12 cellular contexts compared by ENCODE assay signal in genomic region chr2:217838409-217838831, GRCh38.
DNase-seq lines count a peak whose midpoint lies in the region; ATAC-seq, FAIRE-seq and TF ChIP-seq lines count a peak whose summit lies in the region.
"Had no signal": no experiment of that assay in that cellular context is flagged by ENCODE, and none has a peak within 500 bp of the region (broad histone marks: within the 10 kb centered on the region; RNA-seq: fewer than 3 reads in every experiment).

No MANE protein-coding gene starts in this region.

- BruUV-seq in HepG2 (replicated peaks; lab: Mats Ljungman, UMichigan): no TSS peak

- H3K4me1 ChIP-seq in esophagus (ENCODE audit: control insufficient read depth in 2 of 2, insufficient read depth in 2 of 2, low read length in 1 of 2) (peaks cover 7 to 14% of the 10 kb centered on the region in 2 donors), HepG2 (ENCODE audit: insufficient read depth, low read length) (peaks cover 9% of the 10 kb centered on the region; the same call in 1 of the 2 replicates), rectal smooth muscle tissue (ENCODE audit: control insufficient read depth, insufficient read depth, low read length) (peaks cover 65% of the 10 kb centered on the region)
- H3K4me1 ChIP-seq: A549 had no signal

- H3K27me3 ChIP-seq in esophagus (ENCODE audit: control insufficient read depth in 1 of 2, insufficient read depth in 2 of 2, low read length in 2 of 2) (no peaks in the 10 kb centered on the region), HepG2 (ENCODE audit: control insufficient read depth in 1 of 2, insufficient read depth in 2 of 2, low read length in 2 of 2) (no peaks in the 10 kb centered on the region), rectal smooth muscle tissue (ENCODE audit: control insufficient read depth, insufficient read depth, low read length) (no peaks in the 10 kb centered on the region)

- H3K4me3 ChIP-seq in esophagus (ENCODE audit: low read depth in 1 of 2, low read length in 2 of 2): no peak overlapping the region
- H3K4me3 ChIP-seq in HepG2 (replicated peaks in 1 of 3; ENCODE audit: insufficient read depth in 1 of 3, low read depth in 2 of 3, low read length in 3 of 3): no peak overlapping the region
- H3K4me3 ChIP-seq in rectal smooth muscle tissue (ENCODE audit: low read length): no peak overlapping the region
- H3K4me3 ChIP-seq: A549 had no signal

- no peak for TF ChIP-seq CTCF in HepG2 (CRISPR knock-in tag; IDR thresholded peaks at IDR 0.05)

- POLR2A ChIA-PET in HepG2 (lab: Yijun Ruan, JAX): no interaction called here

- H3K4me2 ChIP-seq in HepG2 (ENCODE audit: low read depth, low read length): no peak overlapping the region
- H3K4me2 ChIP-seq: A549 had no signal

- ATAC-seq in HepG2 (no peak), HG03097 (IDR thresholded peaks at IDR 0.05; ENCODE audit: low FRiP score, unreplicated experiment) (no peak), GM19467 (IDR thresholded peaks at IDR 0.05; ENCODE audit: unreplicated experiment) (no peak)
- ATAC-seq: A549, esophagus mucosa had no signal

- no peaks in the 10 kb centered on the region for H3K9me3 ChIP-seq in esophagus (ENCODE audit: control insufficient read depth in 2 of 2, insufficient read depth in 1 of 2, low read depth in 1 of 2, low read length in 1 of 2)
- H3K9me3 ChIP-seq in HepG2 (ENCODE audit: low read length): no peaks in the 10 kb centered on the region
- H3K9me3 ChIP-seq: A549 had no signal

- 59 to 62% methylated on average over 5 of the region's 5 CpGs for WGBS in esophagus, 2 donors
- WGBS in HepG2 (ENCODE audit: low lambda C conversion rate): 76% methylated on average over 5 of the region's 5 CpGs

- H4K20me1 ChIP-seq in HepG2 (ENCODE audit: insufficient read depth, low read length): peaks cover 25% of the 10 kb centered on the region; the same call in 1 of the 2 replicates

- DNase-seq in Ammon's horn (ENCODE audit: low spot score) (peak; percentile 95), HepG2 (ENCODE audit: low spot score) (no peak), HuH-7 (ENCODE audit: low spot score) (no peak)
- no peak for DNase-seq in activated CD4-positive, CD25-positive, alpha-beta regulatory T cell (lab: John Stamatoyannopoulos, UW)
- DNase-seq: NCI-H1092 treated with DMSO at 0.1 percent for 48 hours, NCI-H446 treated with DMSO at 0.1 percent for 48 hours had no signal

- intact Hi-C loops in HepG2 (cut with micrococcal nuclease; ENCODE audit: unreplicated experiment): no loop called here

- peaks cover 3 to 15% of the 10 kb centered on the region in 2 donors for H3K36me3 ChIP-seq in esophagus (ENCODE audit: control insufficient read depth in 2 of 2, insufficient read depth in 2 of 2, low read length in 1 of 2)
- H3K36me3 ChIP-seq in HepG2 (replicated peaks in 1 of 2; ENCODE audit: control insufficient read depth in 1 of 2, insufficient read depth in 2 of 2, low read length in 2 of 2): peaks cover 14 to 19% of the 10 kb centered on the region in 2 experiments
- H3K36me3 ChIP-seq in rectal smooth muscle tissue (ENCODE audit: control insufficient read depth, insufficient read depth, low read length): peaks cover 37% of the 10 kb centered on the region

- in situ Hi-C loops in HepG2 (cut with HindIII; ENCODE audit: extremely low pct_ligation_motif_present, low pct_unique_long_range_greater_than_20kb): no loop called here

- FAIRE-seq in HepG2 (lab: Jason Lieb, UNC): no peak
- FAIRE-seq: A549 had no signal

- TF ChIP-seq EP300 in HepG2 (IDR thresholded peaks at IDR 0.05; ENCODE audit: low read depth in 2 of 2, low read length in 2 of 2) (no peak), HepG2 (CRISPR knock-in tag; IDR thresholded peaks at IDR 0.05; ENCODE audit: borderline replicate concordance) (no peak)

- no peak overlapping the region for H2AFZ ChIP-seq in HepG2 (ENCODE audit: low read length)

- peak overlapping the region; percentile 38 to 84 for H3K27ac ChIP-seq in esophagus (ENCODE audit: low read depth in 2 of 2, low read length in 1 of 2)
- no peak overlapping the region for H3K27ac ChIP-seq in HepG2 (ENCODE audit: extremely low read length, insufficient read depth, low read length)
- H3K27ac ChIP-seq in rectal smooth muscle tissue (ENCODE audit: low read depth, low read length): peak overlapping the region; percentile 88
- H3K27ac ChIP-seq: A549 had no signal

- no peak overlapping the region for H3K9ac ChIP-seq in HepG2 (ENCODE audit: insufficient read depth, low read depth, low read length)
- no peak overlapping the region for H3K9ac ChIP-seq in rectal smooth muscle tissue (ENCODE audit: low read length)

- no peak for TF ChIP-seq RAD21 in HepG2 (CRISPR knock-in tag; IDR thresholded peaks at IDR 0.05)

- no peaks in the 10 kb centered on the region for H3K79me2 ChIP-seq in HepG2 (ENCODE audit: insufficient read depth, low read length)

- CTCF ChIA-PET in HepG2 (lab: Yijun Ruan, JAX; ENCODE audit: low intra/inter-chr PET ratio, low total read pairs): no interaction called here

- TF ChIP-seq POLR2A in HepG2 (IDR thresholded peaks at IDR 0.05; ENCODE audit: insufficient read depth in 1 of 2, low read depth in 2 of 2, low read length in 2 of 2): peak in 1 of 2 experiments; percentile 46; a peak in 1 of 4 replicates

TF ChIP-seq in HepG2, 621 proteins besides CTCF, POLR2A, EP300 and RAD21 (continues in another document):
- peak; percentile 2; the same call in 1 of the 2 replicates for TF ChIP-seq ZNF687 (CRISPR knock-in tag; IDR thresholded peaks at IDR 0.05)
- peak; percentile 23 for TF ChIP-seq RBM22 (optimal IDR thresholded peaks at IDR 0.05; ENCODE audit: low read length)
- TF ChIP-seq AGO2 (optimal IDR thresholded peaks at IDR 0.05; ENCODE audit: low read depth, low read length): peak; percentile 50
- peak; percentile 2; the same call in 1 of the 2 replicates for TF ChIP-seq TARDBP (CRISPR knock-in tag; IDR thresholded peaks at IDR 0.05)
- no peak for TF ChIP-seq CEBPB (IDR thresholded peaks at IDR 0.05; ENCODE audit: borderline replicate concordance, low read depth, low read length)
- no peak for TF ChIP-seq CBX1 (IDR thresholded peaks at IDR 0.05; ENCODE audit: low read depth)
- TF ChIP-seq ZNF816 (CRISPR knock-in tag; IDR thresholded peaks at IDR 0.05; ENCODE audit: borderline replicate concordance): no peak
- no peak for TF ChIP-seq HNRNPK (IDR thresholded peaks at IDR 0.05; ENCODE audit: low read depth, low read length, poor library complexity, severe bottlenecking)
- no peak for TF ChIP-seq UBTF (CRISPR knock-in tag; IDR thresholded peaks at IDR 0.05)
- TF ChIP-seq ARNT2 (CRISPR knock-in tag; IDR thresholded peaks at IDR 0.05; ENCODE audit: low read depth): no peak
- no peak for TF ChIP-seq ZNF546 (CRISPR knock-in tag; conservative IDR thresholded peaks at IDR 0.05)
